ENCODE assay signal across 18 cellular contexts in the genomic region with DNA sequence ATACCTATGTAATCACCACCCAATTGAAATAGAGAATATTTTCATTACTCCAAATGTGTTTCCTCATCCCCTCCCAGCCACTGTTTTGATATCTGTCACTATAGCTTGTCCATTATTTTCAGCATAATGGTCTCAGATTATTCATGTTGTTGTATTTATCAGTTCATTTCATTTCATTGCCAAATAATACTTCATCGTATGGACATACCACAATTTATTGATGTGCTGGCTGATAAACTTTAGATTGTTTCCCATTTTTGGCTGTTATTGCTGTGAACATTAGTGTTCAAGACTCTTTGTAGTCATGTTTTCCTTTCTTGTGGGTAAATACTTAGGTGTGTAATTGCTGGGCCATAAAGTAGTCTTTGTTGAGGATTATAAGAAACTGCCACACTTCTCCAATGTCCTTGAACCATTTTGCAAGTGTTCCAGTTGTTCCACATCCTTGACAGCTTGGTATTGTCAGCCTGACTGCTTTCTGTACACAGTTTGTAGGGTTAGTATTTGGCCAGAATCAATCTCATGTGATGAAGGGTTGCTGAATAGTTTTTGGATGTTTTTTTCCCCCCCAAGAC. TPM values are rescaled to one million over a fixed set of nuclear protein-coding genes. Genes with fewer than 3 reads are reported as not detected.
DNase-seq lines count a peak whose midpoint lies in the region; ATAC-seq and TF ChIP-seq lines count a peak whose summit lies in the region.
"Had no signal": no experiment of that assay in that cellular context is flagged by ENCODE, and none has a peak within 500 bp of the region (broad histone marks: within the 10 kb centered on the region; RNA-seq: fewer than 3 reads in every experiment).

No MANE protein-coding gene starts in this region.

- no peaks in the 10 kb centered on the region for H3K9me2 ChIP-seq in SK-N-SH

- H3K4me3 Mint-ChIP-seq in memory B cell: no peak overlapping the region
- H3K4me3 Mint-ChIP-seq: central memory CD8-positive, alpha-beta T cell had no signal

- H2AFZ ChIP-seq in SK-N-SH (ENCODE audit: low read depth): no peak overlapping the region

- 90% methylated on average over 1 of the region's 1 CpG for WGBS in SK-N-SH (ENCODE audit: low lambda C conversion rate)

- H3K9ac ChIP-seq in SK-N-SH: no peak overlapping the region
- peak overlapping the region in 10 of 11 experiments; percentile 41 to 81 (median 74); a peak in 17 of 22 replicates for H3K9ac ChIP-seq in BLaER1 treated with 17β-estradiol and CSF1 and Interleukin-3, amounts not matched to agents 10 nM and 100 nM

- no peak overlapping the region for H3K27ac ChIP-seq in SK-N-SH (ENCODE audit: low read depth in 2 of 2, low read length in 1 of 2)
- H3K27ac ChIP-seq in BLaER1 treated with 17β-estradiol and CSF1 and Interleukin-3, amounts not matched to agents 10 nM and 100 nM: peak overlapping the region in 10 of 11 experiments; percentile 53 to 96 (median 88); a peak in 19 of 22 replicates
- peak overlapping the region; percentile 48 for H3K27ac ChIP-seq in RWPE1
- H3K27ac ChIP-seq: 22Rv1, gastroesophageal sphincter had no signal

- ATAC-seq in SK-N-SH treated with all-trans-retinoic acid at 6 μM for 48 hours (no peak), memory B cell (ENCODE audit: low read depth) (no peak), HG03045 (IDR thresholded peaks at IDR 0.05; ENCODE audit: unreplicated experiment) (no peak), HG02973 (IDR thresholded peaks at IDR 0.05; ENCODE audit: unreplicated experiment) (no peak)
- ATAC-seq: gastroesophageal sphincter had no signal

- CTCF ChIA-PET in SK-N-SH (lab: Yijun Ruan, JAX) (interaction anchor here (0.6 to 2.2 kb wide), 2 partner anchors 17 to 123 kb away, joined by 3 to 4 read pairs; no protein-coding TSS in a partner anchor), RWPE1 (lab: Yijun Ruan, JAX) (no interaction called here)

- peak overlapping the region; percentile 31 for H3K27ac Mint-ChIP-seq in memory B cell
- H3K27ac Mint-ChIP-seq: progenitor cell of endocrine pancreas had no signal

- no peaks in the 10 kb centered on the region for H3K27me3 ChIP-seq in SK-N-SH (ENCODE audit: insufficient read depth)
- no peaks in the 10 kb centered on the region for H3K27me3 ChIP-seq in BLaER1 treated with 17β-estradiol and CSF1 and Interleukin-3, amounts not matched to agents 10 nM and 100 nM
- H3K27me3 ChIP-seq: gastroesophageal sphincter had no signal

- TF ChIP-seq EP300 in SK-N-SH (IDR thresholded peaks at IDR 0.05; ENCODE audit: borderline replicate concordance in 1 of 2, low read depth in 1 of 2, low read length in 1 of 2): no peak

- H3K9me3 ChIP-seq in SK-N-SH: no peaks in the 10 kb centered on the region
- peaks cover 0 to 29% (median 9%) of the 10 kb centered on the region in 11 experiments; a peak in 8 of 22 replicates for H3K9me3 ChIP-seq in BLaER1 treated with 17β-estradiol and CSF1 and Interleukin-3, amounts not matched to agents 10 nM and 100 nM (replicated peaks in 1 of 11)
- H3K9me3 ChIP-seq: gastroesophageal sphincter had no signal

- H3K27me3 Mint-ChIP-seq in memory B cell: no peaks in the 10 kb centered on the region
- H3K27me3 Mint-ChIP-seq: central memory CD8-positive, alpha-beta T cell; progenitor cell of endocrine pancreas had no signal

- H3K4me3 ChIP-seq in SK-N-SH (ENCODE audit: low read depth in 2 of 2, low read length in 1 of 2): no peak overlapping the region
- H3K4me3 ChIP-seq in BLaER1 treated with 17β-estradiol and CSF1 and Interleukin-3, amounts not matched to agents 10 nM and 100 nM: peak overlapping the region in 2 of 10 experiments; percentile 2 to 17; a peak in 2 of 20 replicates
- H3K4me3 ChIP-seq: gastroesophageal sphincter had no signal

- no peaks in the 10 kb centered on the region for H3K9me3 Mint-ChIP-seq in memory B cell
- H3K9me3 Mint-ChIP-seq: central memory CD8-positive, alpha-beta T cell had no signal

- peaks cover 26% of the 10 kb centered on the region for H3K79me2 ChIP-seq in SK-N-SH (ENCODE audit: insufficient read depth)

- H4K20me1 ChIP-seq in SK-N-SH (ENCODE audit: insufficient read depth): 0 out of 2 replicates have a peak, but pooled peaks cover 8% of the 10 kb centered on the region
- peaks cover 0 to 98% (median 2%) of the 10 kb centered on the region in 11 experiments; a peak in 11 of 22 replicates for H4K20me1 ChIP-seq in BLaER1 treated with 17β-estradiol and CSF1 and Interleukin-3, amounts not matched to agents 10 nM and 100 nM

- TF ChIP-seq CTCF in SK-N-SH (IDR thresholded peaks at IDR 0.05) (no peak), RWPE1 (conservative IDR thresholded peaks at IDR 0.05; ENCODE audit: low read depth) (no peak)

- H3K36me3 Mint-ChIP-seq in memory B cell: peaks cover 10% of the 10 kb centered on the region

- peaks cover 0 to 6% of the 10 kb centered on the region in 2 experiments; a peak in 1 of 4 replicates for H3K4me1 ChIP-seq in SK-N-SH (ENCODE audit: control insufficient read depth in 1 of 2, insufficient read depth in 2 of 2, low read depth in 1 of 2, low read length in 1 of 2)
- H3K4me1 ChIP-seq in BLaER1 treated with 17β-estradiol and CSF1 and Interleukin-3, amounts not matched to agents 10 nM and 100 nM: peaks cover 68 to 99% (median 95%) of the 10 kb centered on the region in 10 experiments

- H3F3A ChIP-seq in SK-N-SH (replicated peaks; ENCODE audit: insufficient read depth): no peaks in the 10 kb centered on the region

- H3K4me2 ChIP-seq in SK-N-SH: no peak overlapping the region
- peak overlapping the region; percentile 59 to 89 (median 73) for H3K4me2 ChIP-seq in BLaER1 treated with 17β-estradiol and CSF1 and Interleukin-3, amounts not matched to agents 10 nM and 100 nM

- POLR2A ChIA-PET in SK-N-SH (lab: Yijun Ruan, JAX): no interaction called here
- POLR2A ChIA-PET in RWPE1 (lab: Yijun Ruan, JAX; ENCODE audit: low non-redundant PET): no interaction called here

- no peaks in the 10 kb centered on the region for H3K36me3 ChIP-seq in SK-N-SH (replicated peaks in 1 of 2; ENCODE audit: control insufficient read depth in 1 of 2, insufficient read depth in 2 of 2, low read length in 1 of 2)
- peaks cover 0 to 61% (median 24%) of the 10 kb centered on the region in 11 experiments; a peak in 16 of 22 replicates for H3K36me3 ChIP-seq in BLaER1 treated with 17β-estradiol and CSF1 and Interleukin-3, amounts not matched to agents 10 nM and 100 nM
- H3K36me3 ChIP-seq: gastroesophageal sphincter had no signal

- DNase-seq in SK-N-SH: no peak
- DNase-seq in RWPE1 (ENCODE audit: low spot score): no peak
- DNase-seq in memory B cell (ENCODE audit: low spot score in 2 of 2): no peak
- no peak for DNase-seq in stimulated activated CD4-positive, alpha-beta T cell treated with anti-CD3 and anti-CD28 coated beads, Interleukin-1b, Interleukin-23, amount 100 ng/mL, for 48 hours
- DNase-seq: GF-D8; hypothalamus; Karpas-422; midbrain; NCI-H526 treated with DMSO at 0.1 percent for 48 hours; stimulated activated CD8-positive, alpha-beta memory T cell treated with anti-CD3 and anti-CD28 coated beads, Interleukin-4, amount 100 ng/mL, for 48 hours had no signal

- no peak for TF ChIP-seq RAD21 in SK-N-SH (IDR thresholded peaks at IDR 0.05; ENCODE audit: low read length)

- peaks cover 38% of the 10 kb centered on the region for H3K4me1 Mint-ChIP-seq in memory B cell

TF ChIP-seq in SK-N-SH treated with all-trans-retinoic acid at 6 μM for 48 hours, 23 proteins besides CTCF, POLR2A, EP300 and RAD21:
- TF ChIP-seq CSDC2 (CRISPR knock-in tag; IDR thresholded peaks at IDR 0.05): no peak
- peak; percentile 96 for TF ChIP-seq ZNF8 (CRISPR knock-in tag; IDR thresholded peaks at IDR 0.05)

TF ChIP-seq in SK-N-SH, 30 proteins besides CTCF, POLR2A, EP300 and RAD21 (continues in another document):
- TF ChIP-seq GABPA (IDR thresholded peaks at IDR 0.05; ENCODE audit: low read depth): no peak
- no peak for TF ChIP-seq JUND (IDR thresholded peaks at IDR 0.05)
- no peak for TF ChIP-seq TCF12 (IDR thresholded peaks at IDR 0.05)
- TF ChIP-seq, protein P1, sequence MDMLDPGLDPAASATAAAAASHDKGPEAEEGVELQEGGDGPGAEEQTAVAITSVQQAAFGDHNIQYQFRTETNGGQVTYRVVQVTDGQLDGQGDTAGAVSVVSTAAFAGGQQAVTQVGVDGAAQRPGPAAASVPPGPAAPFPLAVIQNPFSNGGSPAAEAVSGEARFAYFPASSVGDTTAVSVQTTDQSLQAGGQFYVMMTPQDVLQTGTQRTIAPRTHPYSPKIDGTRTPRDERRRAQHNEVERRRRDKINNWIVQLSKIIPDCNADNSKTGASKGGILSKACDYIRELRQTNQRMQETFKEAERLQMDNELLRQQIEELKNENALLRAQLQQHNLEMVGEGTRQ (IDR thresholded peaks at IDR 0.05; ENCODE audit: borderline replicate concordance, low read depth, low read length): no peak
- TF ChIP-seq NFIC (IDR thresholded peaks at IDR 0.05; ENCODE audit: borderline replicate concordance): no peak
- no peak for TF ChIP-seq SMC3 (IDR thresholded peaks at IDR 0.05; ENCODE audit: low read depth, low read length)
- TF ChIP-seq, protein P2, sequence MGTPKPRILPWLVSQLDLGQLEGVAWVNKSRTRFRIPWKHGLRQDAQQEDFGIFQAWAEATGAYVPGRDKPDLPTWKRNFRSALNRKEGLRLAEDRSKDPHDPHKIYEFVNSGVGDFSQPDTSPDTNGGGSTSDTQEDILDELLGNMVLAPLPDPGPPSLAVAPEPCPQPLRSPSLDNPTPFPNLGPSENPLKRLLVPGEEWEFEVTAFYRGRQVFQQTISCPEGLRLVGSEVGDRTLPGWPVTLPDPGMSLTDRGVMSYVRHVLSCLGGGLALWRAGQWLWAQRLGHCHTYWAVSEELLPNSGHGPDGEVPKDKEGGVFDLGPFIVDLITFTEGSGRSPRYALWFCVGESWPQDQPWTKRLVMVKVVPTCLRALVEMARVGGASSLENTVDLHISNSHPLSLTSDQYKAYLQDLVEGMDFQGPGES (IDR thresholded peaks at IDR 0.05; ENCODE audit: low read depth, low read length): no peak

RNA-seq across cellular contexts. Expression of a gene that starts 44.3 kb away (rescaled TPM):
- 3.4 and 3.7 TPM in 2 replicates for polyA plus RNA-seq in SK-N-SH (2012; rRNA removed)
- polyA plus RNA-seq in SK-N-SH (2012; cell fraction: cytosol; rRNA removed): 2.5 and 2.8 TPM in 2 replicates
- polyA plus RNA-seq in SK-N-SH (2012; cell fraction: nucleus; rRNA removed): 6.3 and 6.7 TPM in 2 replicates

Comparison
In these comparisons a context has a peak if more than half of its experiments do, and no peak if none do; other contexts are left out.
1. H3K27ac ChIP-seq: peak in BLaER1 treated with 17β-estradiol and CSF1 and Interleukin-3, amounts not matched to agents 10 nM and 100 nM (10 of 11) and RWPE1 (single experiment); none in SK-N-SH (0 of 2).